Comparison of ENCODE assay signal across 1 cellular context in genomic region chr15:34755419-34755773, GRCh38.
TF ChIP-seq lines count a peak whose summit lies in the region.

No MANE protein-coding gene starts in this region.

TF ChIP-seq in A549, 52 proteins besides CTCF, POLR2A, EP300 and RAD21 (continued from another document):
- TF ChIP-seq SMC3 (IDR thresholded peaks at IDR 0.05): no peak
- no peak for TF ChIP-seq FOSL2 (IDR thresholded peaks at IDR 0.05)
- TF ChIP-seq FOSL2 (CRISPR knock-in tag; IDR thresholded peaks at IDR 0.05): no peak
- no peak for TF ChIP-seq ZSCAN20 (CRISPR knock-in tag; IDR thresholded peaks at IDR 0.05)
